11 cellular contexts compared by ENCODE assay signal in genomic region chr15:85688703-85689102, GRCh38.
DNase-seq lines count a peak whose midpoint lies in the region; ATAC-seq, FAIRE-seq and TF ChIP-seq lines count a peak whose summit lies in the region.
"Had no signal": no experiment of that assay in that cellular context is flagged by ENCODE, and none has a peak within 500 bp of the region (broad histone marks: within the 10 kb centered on the region; RNA-seq: fewer than 3 reads in every experiment).

No MANE protein-coding gene starts in this region.

- peak overlapping the region; percentile 90 to 100 (median 99) for H3K27ac Mint-ChIP-seq in CD8-positive, alpha-beta memory T cell
- peak overlapping the region; percentile 100 for H3K27ac Mint-ChIP-seq in activated naive CD8-positive, alpha-beta T cell
- H3K27ac Mint-ChIP-seq in natural killer cell treated with Interleukin-12 subunit alpha and Interleukin-12 subunit beta and Interleukin-15 and Interleukin-18, amount 100 ng/mL, for 72 hours: peak overlapping the region; percentile 98 to 99

- H3K36me3 ChIP-seq in CD8-positive, alpha-beta memory T cell (ENCODE audit: insufficient read depth, low read length): peaks cover 3% of the 10 kb centered on the region
- H3K36me3 ChIP-seq in KMS-11 (ENCODE audit: insufficient read depth): no peaks in the 10 kb centered on the region

- no peaks in the 10 kb centered on the region for H3K9me3 ChIP-seq in CD8-positive, alpha-beta memory T cell (ENCODE audit: low read length)
- H3K9me3 ChIP-seq: SJSA1 had no signal

- no peaks in the 10 kb centered on the region for H4K20me1 ChIP-seq in KMS-11 (ENCODE audit: insufficient read depth)

- no peak for TF ChIP-seq POLR2A in H54 (IDR thresholded peaks at IDR 0.05; ENCODE audit: low read depth, low read length)

- no peak overlapping the region for H2AFZ ChIP-seq in KMS-11 (ENCODE audit: low read depth)

- no peaks in the 10 kb centered on the region for H3K27me3 ChIP-seq in CD8-positive, alpha-beta memory T cell (ENCODE audit: insufficient read depth, low read length, poor library complexity, severe bottlenecking)
- H3K27me3 ChIP-seq in KMS-11 (ENCODE audit: insufficient read depth, low read depth): no peaks in the 10 kb centered on the region
- H3K27me3 ChIP-seq: SJSA1 had no signal

- H3K79me2 ChIP-seq in KMS-11 (ENCODE audit: insufficient read depth, low read depth): peaks cover 3% of the 10 kb centered on the region; the same call in 1 of the 2 replicates

- peak overlapping the region; percentile 81 for H3K4me3 ChIP-seq in CD8-positive, alpha-beta memory T cell (ENCODE audit: low read length)
- no peak overlapping the region for H3K4me3 ChIP-seq in KMS-11 (IDR thresholded peaks at IDR 0.05; ENCODE audit: insufficient read depth, low read depth, low read length)
- H3K4me3 ChIP-seq: SJSA1 had no signal

- peaks cover 52% of the 10 kb centered on the region for H3K4me1 ChIP-seq in CD8-positive, alpha-beta memory T cell (ENCODE audit: insufficient read depth, low read length)
- peaks cover 51% of the 10 kb centered on the region for H3K4me1 ChIP-seq in KMS-11 (ENCODE audit: low read depth, poor library complexity, severe bottlenecking)
- H3K4me1 ChIP-seq: SJSA1 had no signal

- CTCF ChIA-PET in CD8-positive, alpha-beta memory T cell (lab: Charles Lee): interaction anchor here (1.0 to 1.7 kb wide), 3 partner anchors 11 to 31 kb away, joined by 3 to 5 read pairs (median 4); no protein-coding TSS in a partner anchor

- H3K27me3 Mint-ChIP-seq in CD8-positive, alpha-beta memory T cell: no peaks in the 10 kb centered on the region
- no peaks in the 10 kb centered on the region for H3K27me3 Mint-ChIP-seq in activated naive CD8-positive, alpha-beta T cell
- H3K27me3 Mint-ChIP-seq in natural killer cell treated with Interleukin-12 subunit alpha and Interleukin-12 subunit beta and Interleukin-15 and Interleukin-18, amount 100 ng/mL, for 72 hours: no peaks in the 10 kb centered on the region

- peaks cover 58 to 67% (median 63%) of the 10 kb centered on the region in 3 donors for H3K4me1 Mint-ChIP-seq in CD8-positive, alpha-beta memory T cell
- peaks cover 71% of the 10 kb centered on the region for H3K4me1 Mint-ChIP-seq in activated naive CD8-positive, alpha-beta T cell (ENCODE audit: low read depth)
- peaks cover 49 to 73% of the 10 kb centered on the region in 2 donors for H3K4me1 Mint-ChIP-seq in natural killer cell treated with Interleukin-12 subunit alpha and Interleukin-12 subunit beta and Interleukin-15 and Interleukin-18, amount 100 ng/mL, for 72 hours (ENCODE audit: low read depth in 2 of 2)

- POLR2A ChIA-PET in CD8-positive, alpha-beta memory T cell (lab: Charles Lee): interaction anchor here (1.5 to 5.6 kb wide), 4 partner anchors 15 to 63 kb away, joined by 6 to 62 read pairs (median 16); no protein-coding TSS in a partner anchor

- peak in 1 of 5 donors; percentile 29 for DNase-seq in CD8-positive, alpha-beta memory T cell
- no peak for DNase-seq in natural killer cell treated with Interleukin-12 subunit alpha and Interleukin-12 subunit beta and Interleukin-15 and Interleukin-18, amount 100 ng/mL, for 72 hours (ENCODE audit: low spot score)
- no peak for DNase-seq in H54 (ENCODE audit: insufficient read length, low spot score)
- no peak for DNase-seq in NCI-H2081 (lab: John Stamatoyannopoulos, UW)
- DNase-seq in NCI-H1694 (lab: John Stamatoyannopoulos, UW): no peak
- DNase-seq: NCI-H146; stimulated activated naive CD4-positive, alpha-beta T cell treated with Interleukin-2 at 50 U/mL for 16 hours had no signal

- no peak overlapping the region for H3K9ac ChIP-seq in KMS-11

- H3K4me3 Mint-ChIP-seq in CD8-positive, alpha-beta memory T cell: peak overlapping the region; percentile 94 to 99 (median 96)
- peak overlapping the region; percentile 95 for H3K4me3 Mint-ChIP-seq in activated naive CD8-positive, alpha-beta T cell
- H3K4me3 Mint-ChIP-seq in natural killer cell treated with Interleukin-12 subunit alpha and Interleukin-12 subunit beta and Interleukin-15 and Interleukin-18, amount 100 ng/mL, for 72 hours: peak overlapping the region; percentile 99

- FAIRE-seq in H54 (lab: Jason Lieb, UNC): no peak

- H3K27ac ChIP-seq in CD8-positive, alpha-beta memory T cell (ENCODE audit: low read depth, low read length): peak overlapping the region; percentile 88
- H3K27ac ChIP-seq in KMS-11: peak overlapping the region; percentile 79; the same call in 1 of the 2 replicates
- H3K27ac ChIP-seq: SJSA1 had no signal

- H3K36me3 Mint-ChIP-seq in CD8-positive, alpha-beta memory T cell: peaks cover 1 to 70% (median 7%) of the 10 kb centered on the region in 3 donors
- no peaks in the 10 kb centered on the region for H3K36me3 Mint-ChIP-seq in activated naive CD8-positive, alpha-beta T cell
- H3K36me3 Mint-ChIP-seq in natural killer cell treated with Interleukin-12 subunit alpha and Interleukin-12 subunit beta and Interleukin-15 and Interleukin-18, amount 100 ng/mL, for 72 hours: peaks cover 13% of the 10 kb centered on the region

- no peaks in the 10 kb centered on the region for H3K9me3 Mint-ChIP-seq in CD8-positive, alpha-beta memory T cell
- no peaks in the 10 kb centered on the region for H3K9me3 Mint-ChIP-seq in activated naive CD8-positive, alpha-beta T cell (ENCODE audit: low read depth)
- no peaks in the 10 kb centered on the region for H3K9me3 Mint-ChIP-seq in natural killer cell treated with Interleukin-12 subunit alpha and Interleukin-12 subunit beta and Interleukin-15 and Interleukin-18, amount 100 ng/mL, for 72 hours

- H3K4me2 ChIP-seq in KMS-11: peak overlapping the region; percentile 67

- no peak for TF ChIP-seq CTCF in KMS-11 (conservative IDR thresholded peaks at IDR 0.05; ENCODE audit: low read depth, low read length)

- ATAC-seq in natural killer cell treated with Interleukin-12 subunit alpha and Interleukin-12 subunit beta and Interleukin-15 and Interleukin-18, amount 100 ng/mL, for 72 hours: peak in 1 of 2 donors; percentile 11
- ATAC-seq in HG02763 (IDR thresholded peaks at IDR 0.05; ENCODE audit: unreplicated experiment): no peak
